Comparison of ENCODE assay signal across 27 cellular contexts in the genomic region with DNA sequence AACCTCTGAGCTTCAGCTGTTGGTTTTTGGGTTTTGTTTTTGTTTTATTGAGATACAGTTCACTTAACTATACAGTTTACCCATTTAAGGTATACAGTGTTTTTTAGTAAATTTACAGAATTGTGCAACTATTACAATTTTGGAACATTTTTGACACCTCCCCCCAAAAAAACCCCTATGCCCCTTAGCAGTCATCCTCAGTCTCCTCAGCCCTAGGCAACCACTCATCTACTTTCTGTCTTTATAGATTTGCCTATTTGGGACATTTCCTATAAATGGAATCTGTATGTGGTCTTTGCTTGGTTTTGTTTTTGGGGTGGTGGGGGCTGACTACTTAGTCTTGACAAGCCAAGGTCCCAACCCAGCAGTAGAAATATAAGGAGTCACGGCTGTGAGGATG. TPM values are rescaled to one million over a fixed set of nuclear protein-coding genes. Genes with fewer than 3 reads are reported as not detected.
DNase-seq lines count a peak whose midpoint lies in the region; ATAC-seq, FAIRE-seq and TF ChIP-seq lines count a peak whose summit lies in the region.
"Had no signal": no experiment of that assay in that cellular context is flagged by ENCODE, and none has a peak within 500 bp of the region (broad histone marks: within the 10 kb centered on the region; RNA-seq: fewer than 3 reads in every experiment).

No MANE protein-coding gene starts in this region.

- no peaks in the 10 kb centered on the region for H3K27me3 ChIP-seq in osteoblast (ENCODE audit: insufficient read depth, low read length)

- no peak for ATAC-seq in effector memory CD8-positive, alpha-beta T cell (replicated peaks)
- ATAC-seq in HG03025 (IDR thresholded peaks at IDR 0.05; ENCODE audit: low FRiP score, unreplicated experiment), result no peak
- ATAC-seq: GM12878, Right ventricle myocardium inferior had no signal

- peaks cover 69% of the 10 kb centered on the region for H3K36me3 ChIP-seq in osteoblast (ENCODE audit: insufficient read depth, low read length)

- H3K4me3 Mint-ChIP-seq in activated CD4-positive, alpha-beta memory T cell treated with anti-CD3 and anti-CD28 coated beads for 36 hours, result no peak overlapping the region
- no peak overlapping the region for H3K4me3 Mint-ChIP-seq in activated CD4-positive, alpha-beta memory T cell treated with anti-CD3 and anti-CD28 coated beads, Interleukin-2, amount 10 ng/mL, durations not matched to agents 7 days and 5 days
- no peak overlapping the region for H3K4me3 Mint-ChIP-seq in activated naive CD4-positive, alpha-beta T cell treated with anti-CD3 and anti-CD28 coated beads, Interleukin-2, amount 50 U/mL, for 24 hours
- H3K4me3 Mint-ChIP-seq in effector memory CD8-positive, alpha-beta T cell, result no peak overlapping the region
- H3K4me3 Mint-ChIP-seq: B cell; CD8-positive, alpha-beta memory T cell had no signal

- DNase-seq in activated CD4-positive, alpha-beta memory T cell treated with anti-CD3 and anti-CD28 coated beads for 36 hours, result no peak
- DNase-seq in activated CD4-positive, alpha-beta memory T cell treated with anti-CD3 and anti-CD28 coated beads, Interleukin-2, amount 10 ng/mL, durations not matched to agents 7 days and 5 days, result no peak
- no peak for DNase-seq in activated naive CD4-positive, alpha-beta T cell treated with Interleukin-2 at 50 U/mL for 16 hours
- DNase-seq in effector memory CD8-positive, alpha-beta T cell, result no peak
- DNase-seq in osteoblast (ENCODE audit: insufficient read length, low spot score, missing footprints) (peak; percentile 72), GM12892 (ENCODE audit: insufficient read length) (no peak)
- DNase-seq: CD8-positive, alpha-beta memory T cell; DMS 273 treated with DMSO at 0.1 percent for 48 hours; DMS79; EL; GDM1; Karpas-422; NCI-H1092; NCI-H1417 treated with DMSO at 0.1 percent for 48 hours; NCI-H1694 treated with DMSO at 0.1 percent for 48 hours; NCI-H2081; NCI-H2227 treated with DMSO at 0.1 percent for 48 hours; NCI-H526 treated with DMSO at 0.1 percent for 48 hours; PC-9 had no signal

- CTCF ChIA-PET in activated CD4-positive, alpha-beta memory T cell treated with anti-CD3 and anti-CD28 coated beads for 36 hours (lab: Charles Lee), result interaction anchor here (1.0 kb wide), 1 partner anchor 133 kb away, joined by 3 read pairs; no protein-coding TSS in a partner anchor
- CTCF ChIA-PET in activated CD4-positive, alpha-beta memory T cell treated with anti-CD3 and anti-CD28 coated beads, Interleukin-2, amount 10 ng/mL, durations not matched to agents 7 days and 5 days (lab: Charles Lee), result interaction anchor here (0.8 to 1.7 kb wide), 2 partner anchors 18 to 110 kb away, joined by 4 to 5 read pairs; no protein-coding TSS in a partner anchor

- no peaks in the 10 kb centered on the region for H3K4me1 ChIP-seq in osteoblast (ENCODE audit: insufficient read depth, low read length)

- no peak for FAIRE-seq in GM12892 (lab: Jason Lieb, UNC)
- FAIRE-seq: GM12878, GM19239 had no signal

- no peaks in the 10 kb centered on the region for H3K27me3 Mint-ChIP-seq in activated CD4-positive, alpha-beta memory T cell treated with anti-CD3 and anti-CD28 coated beads for 36 hours
- no peaks in the 10 kb centered on the region for H3K27me3 Mint-ChIP-seq in activated CD4-positive, alpha-beta memory T cell treated with anti-CD3 and anti-CD28 coated beads, Interleukin-2, amount 10 ng/mL, durations not matched to agents 7 days and 5 days
- no peaks in the 10 kb centered on the region for H3K27me3 Mint-ChIP-seq in activated naive CD4-positive, alpha-beta T cell treated with anti-CD3 and anti-CD28 coated beads, Interleukin-2, amount 50 U/mL, for 24 hours
- H3K27me3 Mint-ChIP-seq in effector memory CD8-positive, alpha-beta T cell, result no peaks in the 10 kb centered on the region
- H3K27me3 Mint-ChIP-seq: B cell; CD8-positive, alpha-beta memory T cell had no signal

- H3K4me3 ChIP-seq in osteoblast (ENCODE audit: insufficient read depth, low read length), result no peak overlapping the region
- H3K4me3 ChIP-seq: GM12878, PC-9 had no signal

- no peaks in the 10 kb centered on the region for H3K79me2 ChIP-seq in osteoblast (ENCODE audit: insufficient read depth, low read length)

- H3K27ac ChIP-seq in osteoblast (ENCODE audit: low read depth, low read length), result no peak overlapping the region
- H3K27ac ChIP-seq: 22Rv1, C4-2B, PC-9 had no signal

- H3K27ac Mint-ChIP-seq in activated CD4-positive, alpha-beta memory T cell treated with anti-CD3 and anti-CD28 coated beads for 36 hours, result peak overlapping the region; percentile 33
- H3K27ac Mint-ChIP-seq in activated CD4-positive, alpha-beta memory T cell treated with anti-CD3 and anti-CD28 coated beads, Interleukin-2, amount 10 ng/mL, durations not matched to agents 7 days and 5 days, result no peak overlapping the region
- peak overlapping the region; percentile 59 for H3K27ac Mint-ChIP-seq in activated naive CD4-positive, alpha-beta T cell treated with anti-CD3 and anti-CD28 coated beads, Interleukin-2, amount 50 U/mL, for 24 hours
- peak overlapping the region; percentile 58 to 89 for H3K27ac Mint-ChIP-seq in effector memory CD8-positive, alpha-beta T cell
- H3K27ac Mint-ChIP-seq: B cell had no signal

- peaks cover 41% of the 10 kb centered on the region for H3K36me3 Mint-ChIP-seq in activated CD4-positive, alpha-beta memory T cell treated with anti-CD3 and anti-CD28 coated beads for 36 hours
- peaks cover 53% of the 10 kb centered on the region for H3K36me3 Mint-ChIP-seq in activated CD4-positive, alpha-beta memory T cell treated with anti-CD3 and anti-CD28 coated beads, Interleukin-2, amount 10 ng/mL, durations not matched to agents 7 days and 5 days (ENCODE audit: low read depth)
- H3K36me3 Mint-ChIP-seq in activated naive CD4-positive, alpha-beta T cell treated with anti-CD3 and anti-CD28 coated beads, Interleukin-2, amount 50 U/mL, for 24 hours, result peaks cover 9% of the 10 kb centered on the region
- peaks cover 43% of the 10 kb centered on the region for H3K36me3 Mint-ChIP-seq in effector memory CD8-positive, alpha-beta T cell (ENCODE audit: insufficient read depth)

- H3K4me2 ChIP-seq in osteoblast (ENCODE audit: insufficient read depth, low read length), result no peak overlapping the region
- H3K4me2 ChIP-seq: PC-9 had no signal

- POLR2A ChIA-PET in activated CD4-positive, alpha-beta memory T cell treated with anti-CD3 and anti-CD28 coated beads for 36 hours (lab: Charles Lee), result no interaction called here
- POLR2A ChIA-PET in activated CD4-positive, alpha-beta memory T cell treated with anti-CD3 and anti-CD28 coated beads, Interleukin-2, amount 10 ng/mL, durations not matched to agents 7 days and 5 days (lab: Charles Lee), result interaction anchor here (1.7 kb wide), 1 partner anchor 13 kb away, joined by 5 read pairs; a partner anchor contains a TSS

- H2AFZ ChIP-seq in osteoblast (ENCODE audit: low read length), result no peak overlapping the region
- H2AFZ ChIP-seq: PC-9 had no signal

- no peak for TF ChIP-seq POLR2A in GM12892 (IDR thresholded peaks at IDR 0.05; ENCODE audit: low read depth, low read length)

- H3K9me3 Mint-ChIP-seq in activated CD4-positive, alpha-beta memory T cell treated with anti-CD3 and anti-CD28 coated beads for 36 hours, result no peaks in the 10 kb centered on the region
- no peaks in the 10 kb centered on the region for H3K9me3 Mint-ChIP-seq in activated CD4-positive, alpha-beta memory T cell treated with anti-CD3 and anti-CD28 coated beads, Interleukin-2, amount 10 ng/mL, durations not matched to agents 7 days and 5 days
- no peaks in the 10 kb centered on the region for H3K9me3 Mint-ChIP-seq in activated naive CD4-positive, alpha-beta T cell treated with anti-CD3 and anti-CD28 coated beads, Interleukin-2, amount 50 U/mL, for 24 hours
- no peaks in the 10 kb centered on the region for H3K9me3 Mint-ChIP-seq in effector memory CD8-positive, alpha-beta T cell
- H3K9me3 Mint-ChIP-seq: CD8-positive, alpha-beta memory T cell had no signal

- TF ChIP-seq CTCF in osteoblast (IDR thresholded peaks at IDR 0.05; ENCODE audit: extremely low read depth, low read depth, low read length), result no peak

- intact Hi-C loops in activated CD4-positive, alpha-beta memory T cell treated with anti-CD3 and anti-CD28 coated beads for 36 hours (cut with micrococcal nuclease), result no loop called here

- H3K9me3 ChIP-seq in osteoblast (ENCODE audit: low read depth, low read length), result no peaks in the 10 kb centered on the region

- no peaks in the 10 kb centered on the region for H3K4me1 Mint-ChIP-seq in activated CD4-positive, alpha-beta memory T cell treated with anti-CD3 and anti-CD28 coated beads for 36 hours (ENCODE audit: low read depth)
- peaks cover 5% of the 10 kb centered on the region for H3K4me1 Mint-ChIP-seq in activated CD4-positive, alpha-beta memory T cell treated with anti-CD3 and anti-CD28 coated beads, Interleukin-2, amount 10 ng/mL, durations not matched to agents 7 days and 5 days
- no peaks in the 10 kb centered on the region for H3K4me1 Mint-ChIP-seq in activated naive CD4-positive, alpha-beta T cell treated with anti-CD3 and anti-CD28 coated beads, Interleukin-2, amount 50 U/mL, for 24 hours
- peaks cover 0 to 3% of the 10 kb centered on the region in 2 donors for H3K4me1 Mint-ChIP-seq in effector memory CD8-positive, alpha-beta T cell (ENCODE audit: low read depth in 2 of 2)
- H3K4me1 Mint-ChIP-seq: B cell had no signal

- peaks cover 2% of the 10 kb centered on the region for H4K20me1 ChIP-seq in osteoblast (ENCODE audit: insufficient read depth, low read length)

RNA-seq across cellular contexts. Expression of a gene that starts 12.5 kb away (rescaled TPM):
- 10 to 100 TPM; 54.0 to 55.6 TPM for total RNA-seq in activated CD4-positive, alpha-beta memory T cell treated with anti-CD3 and anti-CD28 coated beads for 36 hours
- 10 to 100 TPM; 59.2 to 60.4 TPM for total RNA-seq in activated CD4-positive, alpha-beta memory T cell treated with anti-CD3 and anti-CD28 coated beads, Interleukin-2, amount 10 ng/mL, durations not matched to agents 7 days and 5 days
- 84.0 and 90.2 TPM in 2 replicates for total RNA-seq in osteoblast
- polyA plus RNA-seq in GM12892 (2012; ENCODE audit: missing spikeins), result 42.5 TPM

RNA-seq across cellular contexts. Expression of a gene that starts 19.8 kb away (rescaled TPM):
- 10 to 100 TPM; 23.2 to 23.8 TPM for total RNA-seq in activated CD4-positive, alpha-beta memory T cell treated with anti-CD3 and anti-CD28 coated beads for 36 hours
- total RNA-seq in activated CD4-positive, alpha-beta memory T cell treated with anti-CD3 and anti-CD28 coated beads, Interleukin-2, amount 10 ng/mL, durations not matched to agents 7 days and 5 days, result 10 to 100 TPM; 12.7 to 13.0 TPM
- 46.9 and 48.5 TPM in 2 replicates for total RNA-seq in osteoblast
- 11.7 TPM for polyA plus RNA-seq in GM12892 (2012; ENCODE audit: missing spikeins)

RNA-seq across cellular contexts. Expression of a gene that starts 19.8 kb away (rescaled TPM):
- total RNA-seq in activated CD4-positive, alpha-beta memory T cell treated with anti-CD3 and anti-CD28 coated beads for 36 hours, result 10 to 100 TPM; 48.1 to 52.3 TPM
- total RNA-seq in activated CD4-positive, alpha-beta memory T cell treated with anti-CD3 and anti-CD28 coated beads, Interleukin-2, amount 10 ng/mL, durations not matched to agents 7 days and 5 days, result 10 to 100 TPM; 64.6 to 68.7 TPM
- 122 and 123 TPM in 2 replicates for total RNA-seq in osteoblast
- 48.7 TPM for polyA plus RNA-seq in GM12892 (2012; ENCODE audit: missing spikeins)

RNA-seq across cellular contexts. Expression of a gene that starts 20.1 kb away (rescaled TPM):
- 10 to 100 TPM; 90.2 to 94.4 TPM for total RNA-seq in activated CD4-positive, alpha-beta memory T cell treated with anti-CD3 and anti-CD28 coated beads for 36 hours
- total RNA-seq in activated CD4-positive, alpha-beta memory T cell treated with anti-CD3 and anti-CD28 coated beads, Interleukin-2, amount 10 ng/mL, durations not matched to agents 7 days and 5 days, result 10 to 100 TPM; 56.6 to 60.6 TPM
- total RNA-seq in osteoblast, result 42.4 and 47.4 TPM in 2 replicates
- 92.1 TPM for polyA plus RNA-seq in GM12892 (2012; ENCODE audit: missing spikeins)

RNA-seq across cellular contexts. Expression of a gene that starts 25.4 kb away (rescaled TPM):
- total RNA-seq in activated CD4-positive, alpha-beta memory T cell treated with anti-CD3 and anti-CD28 coated beads for 36 hours, result 10 to 100 TPM; 91.0 to 95.4 TPM
- 10 to 100 TPM; 46.8 to 57.8 TPM for total RNA-seq in activated CD4-positive, alpha-beta memory T cell treated with anti-CD3 and anti-CD28 coated beads, Interleukin-2, amount 10 ng/mL, durations not matched to agents 7 days and 5 days
- 16.2 and 20.6 TPM in 2 replicates for total RNA-seq in osteoblast
- 32.5 TPM for polyA plus RNA-seq in GM12892 (2012; ENCODE audit: missing spikeins)
